ENCODE assay signal across 13 cellular contexts in the genomic region with DNA sequence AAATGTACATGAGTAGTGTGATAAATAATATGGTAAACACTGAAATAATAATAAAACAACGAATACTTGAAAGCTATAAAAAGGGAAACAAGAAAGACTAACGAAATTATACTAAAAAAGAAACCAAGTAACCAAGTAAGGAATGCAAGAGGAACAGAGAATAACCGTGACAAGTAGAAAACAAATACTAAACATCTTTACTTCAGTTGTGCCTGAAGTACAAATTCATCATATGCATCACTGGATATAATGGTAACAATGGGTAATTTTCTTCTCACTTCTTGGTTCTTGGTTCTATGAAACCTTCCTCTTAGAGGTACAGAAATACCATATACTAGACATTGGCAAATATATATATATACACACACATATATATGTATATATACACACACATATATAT.
A peak's percentile ranks its signal among the peaks of the same experiment; 100 is the strongest.
DNase-seq lines count a peak whose midpoint lies in the region; ATAC-seq, FAIRE-seq and TF ChIP-seq lines count a peak whose summit lies in the region.
"Had no signal": no experiment of that assay in that cellular context is flagged by ENCODE, and none has a peak within 500 bp of the region (broad histone marks: within the 10 kb centered on the region; RNA-seq: fewer than 3 reads in every experiment).

No MANE protein-coding gene starts in this region.

- no peak overlapping the region for H3K4me3 ChIP-seq in pancreas
- no peak overlapping the region for H3K4me3 ChIP-seq in Karpas-422 (ENCODE audit: low read length)
- H3K4me3 ChIP-seq in WERI-Rb-1 (ENCODE audit: low read depth, low read length), result no peak overlapping the region
- H3K4me3 ChIP-seq: BLaER1 had no signal

- CTCF ChIA-PET in activated CD4-positive, alpha-beta memory T cell treated with anti-CD3 and anti-CD28 coated beads for 36 hours (lab: Charles Lee), result no interaction called here

- no peaks in the 10 kb centered on the region for H3K36me3 ChIP-seq in pancreas
- no peaks in the 10 kb centered on the region for H3K36me3 ChIP-seq in Karpas-422 (ENCODE audit: insufficient read depth, low read length)
- H3K36me3 ChIP-seq in WERI-Rb-1, result no peaks in the 10 kb centered on the region
- H3K36me3 ChIP-seq: BLaER1 had no signal

- WGBS in pancreas, 2 donors, result 67 to 90% methylated on average over 3 of the region's 3 CpGs

- H3K4me1 ChIP-seq in pancreas (no peaks in the 10 kb centered on the region), Karpas-422 (ENCODE audit: low read length) (peaks cover 23% of the 10 kb centered on the region)
- H3K4me1 ChIP-seq: BLaER1 had no signal

- POLR2A ChIA-PET in activated CD4-positive, alpha-beta memory T cell treated with anti-CD3 and anti-CD28 coated beads for 36 hours (lab: Charles Lee), result no interaction called here

- TF ChIP-seq CTCF in pancreas (IDR thresholded peaks at IDR 0.05) (no peak), WERI-Rb-1 (IDR thresholded peaks at IDR 0.05; ENCODE audit: low read depth, low read length) (no peak)

- no peak overlapping the region for H3K4me3 Mint-ChIP-seq in activated CD4-positive, alpha-beta memory T cell treated with anti-CD3 and anti-CD28 coated beads for 36 hours

- no peaks in the 10 kb centered on the region for H4K20me1 ChIP-seq in Karpas-422 (ENCODE audit: insufficient read depth, low read depth, low read length)
- H4K20me1 ChIP-seq: BLaER1 had no signal

- no peaks in the 10 kb centered on the region for H3K9me2 ChIP-seq in Karpas-422 (replicated peaks; ENCODE audit: insufficient read depth, low read length)

- no peak for FAIRE-seq in pancreas (lab: Jason Lieb, UNC)
- FAIRE-seq: H1 had no signal

- no peak overlapping the region for H3K4me2 ChIP-seq in Karpas-422 (ENCODE audit: low read depth, low read length, poor library complexity, severe bottlenecking)
- H3K4me2 ChIP-seq: BLaER1 had no signal

- H3K79me2 ChIP-seq in Karpas-422 (ENCODE audit: low read length), result no peaks in the 10 kb centered on the region

- peaks cover 5% of the 10 kb centered on the region for H3K9me3 Mint-ChIP-seq in activated CD4-positive, alpha-beta memory T cell treated with anti-CD3 and anti-CD28 coated beads for 36 hours

- intact Hi-C loops in pancreas (cut with DNase I), result no loop called here
- intact Hi-C loops in activated CD4-positive, alpha-beta memory T cell treated with anti-CD3 and anti-CD28 coated beads for 36 hours (cut with micrococcal nuclease), result no loop called here

- H3K4me1 Mint-ChIP-seq in activated CD4-positive, alpha-beta memory T cell treated with anti-CD3 and anti-CD28 coated beads for 36 hours (ENCODE audit: low read depth), result peaks cover 4% of the 10 kb centered on the region

- H3K27ac ChIP-seq in pancreas, result no peak overlapping the region
- no peak overlapping the region for H3K27ac ChIP-seq in Karpas-422 (ENCODE audit: low read length)
- H3K27ac ChIP-seq in WERI-Rb-1, result no peak overlapping the region
- H3K27ac ChIP-seq: BLaER1 had no signal

- H3K36me3 Mint-ChIP-seq in activated CD4-positive, alpha-beta memory T cell treated with anti-CD3 and anti-CD28 coated beads for 36 hours, result peaks cover 3% of the 10 kb centered on the region

- H3K9me3 ChIP-seq in pancreas (no peaks in the 10 kb centered on the region), Karpas-422 (ENCODE audit: low read length) (no peaks in the 10 kb centered on the region), WERI-Rb-1 (ENCODE audit: severe bottlenecking) (no peaks in the 10 kb centered on the region)
- H3K9me3 ChIP-seq: BLaER1 had no signal

- no peak overlapping the region for H2AFZ ChIP-seq in Karpas-422 (ENCODE audit: low read length)

- DNase-seq in MV-4-11 (lab: John Stamatoyannopoulos, UW) (peak; percentile 25), pancreas (no peak), Karpas-422 (no peak), WERI-Rb-1 (no peak)
- no peak for DNase-seq in activated CD4-positive, alpha-beta memory T cell treated with anti-CD3 and anti-CD28 coated beads for 36 hours
- DNase-seq: activated gamma-delta T cell treated with Interleukin-2 at 50 U/mL for 16 hours, Kasumi-1, Right ventricle myocardium superior had no signal

- peak; percentile 75 for ATAC-seq in GM18511 (IDR thresholded peaks at IDR 0.05; ENCODE audit: unreplicated experiment)
- peak; percentile 91 for ATAC-seq in GM21390 (IDR thresholded peaks at IDR 0.05; ENCODE audit: unreplicated experiment)
- peak; percentile 64 for ATAC-seq in HG02981 (IDR thresholded peaks at IDR 0.05; ENCODE audit: unreplicated experiment)
- no peak for ATAC-seq in pancreas

- H3K27me3 Mint-ChIP-seq in activated CD4-positive, alpha-beta memory T cell treated with anti-CD3 and anti-CD28 coated beads for 36 hours, result no peaks in the 10 kb centered on the region

- H3K27me3 ChIP-seq in pancreas (no peaks in the 10 kb centered on the region), Karpas-422 (ENCODE audit: low read length) (no peaks in the 10 kb centered on the region), WERI-Rb-1 (ENCODE audit: insufficient read depth, low read depth, severe bottlenecking) (no peaks in the 10 kb centered on the region)
- H3K27me3 ChIP-seq: BLaER1 had no signal

- no peak overlapping the region for H3K9ac ChIP-seq in Karpas-422 (ENCODE audit: low read length)
- H3K9ac ChIP-seq: BLaER1 had no signal

- no peak overlapping the region for H3K27ac Mint-ChIP-seq in activated CD4-positive, alpha-beta memory T cell treated with anti-CD3 and anti-CD28 coated beads for 36 hours

Comparison
In these comparisons a context has a peak if more than half of its experiments do, and no peak if none do; other contexts are left out.
1. ATAC-seq: peak in GM18511 (single experiment), GM21390 (single experiment) and HG02981 (single experiment); none in pancreas (0 of 4).